32 cellular contexts compared by ENCODE assay signal in the genomic region with DNA sequence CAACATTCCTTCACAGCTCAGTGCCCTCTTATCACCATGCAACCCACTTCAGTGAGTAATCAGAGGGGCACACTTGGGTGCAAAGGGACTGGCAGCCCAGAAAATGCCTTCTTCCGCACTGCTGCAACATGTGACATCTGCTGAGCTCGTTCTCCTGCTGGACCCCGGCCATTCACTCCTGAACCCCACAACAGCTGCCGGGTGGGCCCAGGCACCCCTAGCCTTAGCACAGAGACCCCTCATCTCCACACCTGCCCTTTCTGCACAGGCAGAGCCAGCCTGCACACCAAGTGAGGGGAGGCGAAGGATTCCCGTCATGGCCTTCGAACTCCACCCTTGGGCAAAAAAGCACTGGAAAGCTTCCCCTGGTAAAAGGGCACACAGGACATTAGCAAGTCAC.
"Had no signal": no experiment of that assay in that cellular context is flagged by ENCODE, and none has a peak within 500 bp of the region (broad histone marks: within the 10 kb centered on the region; RNA-seq: fewer than 3 reads in every experiment).

No MANE protein-coding gene starts in this region.

- H3K36me3 ChIP-seq: brain microvascular endothelial cell, breast epithelium had no signal

- H3K4me3 ChIP-seq: body of pancreas, breast epithelium had no signal

- FAIRE-seq: astrocyte, TTC549 had no signal

- DNase-seq: activated B cell treated with CpG ODN at 0.5 μM for 24 hours; activated CD4-positive, alpha-beta memory T cell treated with anti-CD3 and anti-CD28 coated beads for 36 hours; activated CD4-positive, alpha-beta T cell treated with anti-CD3 and anti-CD28 coated beads for 4 hours; activated CD4-positive, alpha-beta T cell treated with anti-CD3 and anti-CD28 coated beads, Interleukin-2, amount 10 ng/mL, durations not matched to agents 24 days and 14 days; activated CD4-positive, alpha-beta T cell treated with anti-CD3 and anti-CD28 coated beads, Interleukin-2, amount 50 U/mL, for 1 hour; activated CD4-positive, alpha-beta T cell treated with anti-CD3 and anti-CD28 coated beads, Interleukin-2, amount 50 U/mL, for 4 hours; activated CD4-positive, CD25-positive, alpha-beta regulatory T cell treated with anti-CD3 and anti-CD28 coated beads, Interleukin-2, amount 50 U/mL, for 72 hours; activated CD8-positive, alpha-beta memory T cell treated with anti-CD3 and anti-CD28 coated beads, Interleukin-2, amount 50 U/mL, for 4 hours; activated CD8-positive, alpha-beta T cell treated with anti-CD3 and anti-CD28 coated beads for 36 hours; activated effector memory CD4-positive, alpha-beta T cell treated with anti-CD3 and anti-CD28 coated beads, Interleukin-2, amount 50 U/mL, for 16 hours; activated gamma-delta T cell treated with Interleukin-2 at 50 U/mL for 16 hours; activated naive CD4-positive, alpha-beta T cell; activated naive CD4-positive, alpha-beta T cell treated with anti-CD3 and anti-CD28 coated beads for 36 hours; activated naive CD8-positive, alpha-beta T cell treated with anti-CD3 and anti-CD28 coated beads, Interleukin-2, amount 10 ng/mL, durations not matched to agents 7 days and 5 days; activated naive CD8-positive, alpha-beta T cell treated with anti-CD3 and anti-CD28 coated beads, Interleukin-2, amount 50 U/mL, for 24 hours; activated T-cell treated with anti-CD3 and anti-CD28 coated beads for 4 hours; activated T-cell treated with anti-CD3 and anti-CD28 coated beads, Interleukin-2, amount 50 U/mL, for 1 hour; activated T-cell treated with anti-CD3 and anti-CD28 coated beads, Interleukin-2, amount 50 U/mL, for 4 hours; activated T-cell treated with anti-CD3 and anti-CD28 coated beads, Interleukin-2, amount 50 U/mL, for 72 hours; amygdala; anterior cingulate cortex; body of pancreas; brain microvascular endothelial cell; central memory CD4-positive, alpha-beta T cell; T-helper 1 cell; T-helper 2 cell; T-helper 9 cell had no signal

- H3K27me3 ChIP-seq: body of pancreas, brain microvascular endothelial cell, breast epithelium had no signal

- H3K27ac ChIP-seq: body of pancreas, brain microvascular endothelial cell, breast epithelium, VCaP had no signal

- H3K4me1 ChIP-seq: body of pancreas, breast epithelium had no signal

- H3K9me3 ChIP-seq: body of pancreas, breast epithelium had no signal

- ATAC-seq: activated CD8-positive, alpha-beta T cell treated with anti-CD3 and anti-CD28 coated beads for 36 hours; activated naive CD8-positive, alpha-beta T cell treated with anti-CD3 and anti-CD28 coated beads, Interleukin-2, amount 50 U/mL, for 24 hours; activated T-cell treated with anti-CD3 and anti-CD28 coated beads, Interleukin-2, amount 50 U/mL, for 4 hours; activated T-cell treated with anti-CD3 and anti-CD28 coated beads, Interleukin-2, amount 50 U/mL, for 72 hours; activated T-helper 17 cell treated with anti-CD3 and anti-CD28 coated beads, Interleukin-2, amount 50 U/mL, for 72 hours; body of pancreas had no signal
